In genomic region chr9:108547736-108548135, GRCh38 we compare ENCODE assay signal across 16 cellular contexts.
DNase-seq lines count a peak whose midpoint lies in the region; ATAC-seq, FAIRE-seq and TF ChIP-seq lines count a peak whose summit lies in the region.
"Had no signal": no experiment of that assay in that cellular context is flagged by ENCODE, and none has a peak within 500 bp of the region (broad histone marks: within the 10 kb centered on the region; RNA-seq: fewer than 3 reads in every experiment).

No MANE protein-coding gene starts in this region.

- H3K36me3 ChIP-seq in PC-3 (ENCODE audit: low read depth, low read length): no peaks in the 10 kb centered on the region
- H3K36me3 ChIP-seq in bronchial epithelial cell (ENCODE audit: control insufficient read depth, insufficient read depth, low read length): no peaks in the 10 kb centered on the region
- H3K36me3 ChIP-seq in mesenchymal stem cell (ENCODE audit: control insufficient read depth in 1 of 2, insufficient read depth in 2 of 2, low read depth in 1 of 2, low read length in 2 of 2): no peaks in the 10 kb centered on the region
- H3K36me3 ChIP-seq: BLaER1 treated with 17β-estradiol and CSF1 and Interleukin-3, amounts not matched to agents 10 nM and 100 nM had no signal

- H3K4me3 ChIP-seq in PC-3 (ENCODE audit: low read length) (no peak overlapping the region), bronchial epithelial cell (ENCODE audit: low read depth, low read length) (no peak overlapping the region), mesenchymal stem cell (ENCODE audit: insufficient read depth in 1 of 2, low read depth in 1 of 2, low read length in 2 of 2) (no peak overlapping the region)
- H3K4me3 ChIP-seq: BLaER1 treated with 17β-estradiol and CSF1 and Interleukin-3, amounts not matched to agents 10 nM and 100 nM had no signal

- peak overlapping the region; percentile 70 for H3K9ac ChIP-seq in PC-3 (ENCODE audit: low read length)
- no peak overlapping the region for H3K9ac ChIP-seq in mesenchymal stem cell (ENCODE audit: low read length)
- H3K9ac ChIP-seq: BLaER1 treated with 17β-estradiol and CSF1 and Interleukin-3, amounts not matched to agents 10 nM and 100 nM had no signal

- FAIRE-seq in bronchial epithelial cell (lab: Jason Lieb, UNC): no peak
- FAIRE-seq: G401.6, GM12891 had no signal

- BruUV-seq in Calu3 (replicated peaks; lab: Mats Ljungman, UMichigan): no TSS peak
- no TSS peak for BruUV-seq in PC-3 (replicated peaks; lab: Mats Ljungman, UMichigan)

- TF ChIP-seq CTCF in Calu3 (IDR thresholded peaks at IDR 0.05; ENCODE audit: unreplicated experiment): no peak
- TF ChIP-seq CTCF in PC-3 (conservative IDR thresholded peaks at IDR 0.05; ENCODE audit: low read depth, low read length): no peak
- TF ChIP-seq CTCF in bronchial epithelial cell (IDR thresholded peaks at IDR 0.05; ENCODE audit: insufficient read depth, low read length, severe bottlenecking): no peak

- H3K9me3 ChIP-seq in PC-3 (ENCODE audit: low read length) (no peaks in the 10 kb centered on the region), mesenchymal stem cell (ENCODE audit: control insufficient read depth, low read length) (no peaks in the 10 kb centered on the region)
- H3K9me3 ChIP-seq: BLaER1 treated with 17β-estradiol and CSF1 and Interleukin-3, amounts not matched to agents 10 nM and 100 nM had no signal

- peaks cover 55% of the 10 kb centered on the region for H3K4me1 ChIP-seq in PC-3 (ENCODE audit: insufficient read depth, low read length)
- peaks cover 8% of the 10 kb centered on the region for H3K4me1 ChIP-seq in mesenchymal stem cell (ENCODE audit: control insufficient read depth, insufficient read depth, low read depth, low read length)

- WGBS in mesenchymal stem cell: 100% methylated on average over 3 of the region's 4 CpGs

- H3K4me2 ChIP-seq in PC-3 (ENCODE audit: low read length) (no peak overlapping the region), mesenchymal stem cell (ENCODE audit: low read length, poor library complexity, severe bottlenecking) (no peak overlapping the region)
- H3K4me2 ChIP-seq: BLaER1 treated with 17β-estradiol and CSF1 and Interleukin-3, amounts not matched to agents 10 nM and 100 nM had no signal

- H3K27me3 Mint-ChIP-seq in Calu3 (ENCODE audit: unreplicated experiment): no peaks in the 10 kb centered on the region
- H3K27me3 Mint-ChIP-seq: CD4-positive, CD25-positive, alpha-beta regulatory T cell had no signal

- no peak overlapping the region for H4K91ac ChIP-seq in mesenchymal stem cell (ENCODE audit: low read length)

- H2AFZ ChIP-seq in PC-3 (ENCODE audit: low read length): no peak overlapping the region
- H2AFZ ChIP-seq in mesenchymal stem cell (ENCODE audit: low read depth, low read length): no peak overlapping the region

- H3K79me2 ChIP-seq in PC-3 (ENCODE audit: low read length): no peaks in the 10 kb centered on the region

- H2BK5ac ChIP-seq in mesenchymal stem cell (ENCODE audit: low read depth, low read length, poor library complexity, severe bottlenecking): no peak overlapping the region

- H3K27me3 ChIP-seq in PC-3 (ENCODE audit: low read length): no peaks in the 10 kb centered on the region
- no peaks in the 10 kb centered on the region for H3K27me3 ChIP-seq in bronchial epithelial cell (ENCODE audit: control insufficient read depth, insufficient read depth, low read length)
- H3K27me3 ChIP-seq in mesenchymal stem cell (ENCODE audit: control insufficient read depth in 1 of 2, insufficient read depth in 1 of 2, low read length in 2 of 2): no peaks in the 10 kb centered on the region
- H3K27me3 ChIP-seq: BLaER1 treated with 17β-estradiol and CSF1 and Interleukin-3, amounts not matched to agents 10 nM and 100 nM had no signal

- intact Hi-C loops in Calu3 (cut with micrococcal nuclease; ENCODE audit: unreplicated experiment): no loop called here
- intact Hi-C loops in PC-3 (cut with micrococcal nuclease): no loop called here

- H3K36me3 Mint-ChIP-seq in Calu3 (ENCODE audit: insufficient read depth, unreplicated experiment): peaks cover 8% of the 10 kb centered on the region
- H3K36me3 Mint-ChIP-seq: CD4-positive, CD25-positive, alpha-beta regulatory T cell had no signal

- no peaks in the 10 kb centered on the region for H4K20me1 ChIP-seq in PC-3 (ENCODE audit: low read length)
- H4K20me1 ChIP-seq: BLaER1 treated with 17β-estradiol and CSF1 and Interleukin-3, amounts not matched to agents 10 nM and 100 nM had no signal

- no peak overlapping the region for H3K23ac ChIP-seq in mesenchymal stem cell (ENCODE audit: low read length in 2 of 2)

- peaks cover 40% of the 10 kb centered on the region for H3K4me1 Mint-ChIP-seq in Calu3 (ENCODE audit: low read depth, unreplicated experiment)
- H3K4me1 Mint-ChIP-seq: CD4-positive, CD25-positive, alpha-beta regulatory T cell had no signal

- no peaks in the 10 kb centered on the region for H3K9me2 ChIP-seq in PC-3 (replicated peaks; ENCODE audit: low read length)

- H3K27ac ChIP-seq in PC-3 (ENCODE audit: low read length): peak overlapping the region; percentile 99
- H3K27ac ChIP-seq in mesenchymal stem cell (ENCODE audit: low read length, poor library complexity, severe bottlenecking): no peak overlapping the region
- H3K27ac ChIP-seq: BLaER1 treated with 17β-estradiol and CSF1 and Interleukin-3, amounts not matched to agents 10 nM and 100 nM had no signal

- no peak overlapping the region for H2BK15ac ChIP-seq in mesenchymal stem cell (ENCODE audit: low read depth, poor library complexity, severe bottlenecking)

- no peak overlapping the region for H3K4me3 Mint-ChIP-seq in Calu3 (ENCODE audit: low read depth, unreplicated experiment)
- H3K4me3 Mint-ChIP-seq: CD4-positive, CD25-positive, alpha-beta regulatory T cell; H9 had no signal

- POLR2A ChIA-PET in PC-3 (lab: Charles Lee; ENCODE audit: unreplicated experiment): no interaction called here

- no peaks in the 10 kb centered on the region for H3K9me3 Mint-ChIP-seq in Calu3 (ENCODE audit: low read depth, unreplicated experiment)
- H3K9me3 Mint-ChIP-seq: H9 had no signal

- no peak overlapping the region for H3K18ac ChIP-seq in mesenchymal stem cell (ENCODE audit: low read depth in 1 of 2, low read length in 2 of 2)

- H3F3A ChIP-seq in PC-3 (ENCODE audit: low read length, unreplicated experiment): no peaks in the 10 kb centered on the region

- H3K27ac Mint-ChIP-seq in Calu3 (ENCODE audit: unreplicated experiment): peak overlapping the region; percentile 15
- H3K27ac Mint-ChIP-seq: CD4-positive, CD25-positive, alpha-beta regulatory T cell; H9 had no signal

- ATAC-seq in PC-3: no peak

- H3K14ac ChIP-seq in mesenchymal stem cell (ENCODE audit: low read length in 2 of 2): no peak overlapping the region

- no peak overlapping the region for H2AK5ac ChIP-seq in mesenchymal stem cell (ENCODE audit: low read length, severe bottlenecking)

- H2BK120ac ChIP-seq in mesenchymal stem cell (ENCODE audit: low read depth, low read length): no peak overlapping the region

- no peak overlapping the region for H2BK12ac ChIP-seq in mesenchymal stem cell (ENCODE audit: low read length in 2 of 2)

- no peak overlapping the region for H3K4ac ChIP-seq in mesenchymal stem cell (ENCODE audit: low read depth in 1 of 2, low read length in 2 of 2)

- CTCF ChIA-PET in Calu3 (lab: Charles Lee): no interaction called here
- CTCF ChIA-PET in PC-3 (lab: Charles Lee): no interaction called here

- no peak overlapping the region for H4K8ac ChIP-seq in mesenchymal stem cell (ENCODE audit: low read length)

- DNase-seq in Calu3 (no peak), PC-3 (no peak), bronchial epithelial cell (ENCODE audit: low read depth) (peak; percentile 47), kidney tubule cell (ENCODE audit: low spot score) (peak; percentile 51), mesenchymal stem cell (no peak), DMS153 treated with DMSO at 0.1 percent for 48 hours (lab: John Stamatoyannopoulos, UW; ENCODE audit: unreplicated experiment) (no peak)
- no peak for DNase-seq in activated CD8-positive, alpha-beta memory T cell treated with anti-CD3 and anti-CD28 coated beads, Interleukin-2, amount 50 U/mL, for 4 hours
- DNase-seq: 8988T; CD4-positive, CD25-positive, alpha-beta regulatory T cell; DMS 273 treated with DMSO at 0.1 percent for 48 hours; DMS79; GOT3; H9 had no signal

- H3K79me1 ChIP-seq in mesenchymal stem cell (replicated peaks; ENCODE audit: low read length, poor library complexity, severe bottlenecking): no peaks in the 10 kb centered on the region

Comparison
In these comparisons a context has a peak if more than half of its experiments do, and no peak if none do; other contexts are left out.
1. DNase-seq: peak in bronchial epithelial cell (single experiment) and kidney tubule cell (single experiment); none in Calu3 (single experiment), PC-3 (single experiment), activated CD8-positive, alpha-beta memory T cell treated with anti-CD3 and anti-CD28 coated beads, Interleukin-2, amount 50 U/mL, for 4 hours (single experiment), mesenchymal stem cell (single experiment) and DMS153 treated with DMSO at 0.1 percent for 48 hours (single experiment).